21 cellular contexts compared by ENCODE assay signal in genomic region chrX:53795583-53795982, GRCh38.
DNase-seq lines count a peak whose midpoint lies in the region; FAIRE-seq and TF ChIP-seq lines count a peak whose summit lies in the region.
"Had no signal": no experiment of that assay in that cellular context is flagged by ENCODE, and none has a peak within 500 bp of the region (broad histone marks: within the 10 kb centered on the region; RNA-seq: fewer than 3 reads in every experiment).

No MANE protein-coding gene starts in this region.

- no peak for TF ChIP-seq POLR2A in NB4 (IDR thresholded peaks at IDR 0.05; ENCODE audit: extremely low read depth, insufficient read length)
- TF ChIP-seq POLR2A in H1 (IDR thresholded peaks at IDR 0.05; ENCODE audit: control extremely low read depth in 1 of 2, low read depth in 2 of 2, low read length in 2 of 2): no peak

- no peaks in the 10 kb centered on the region for H3K9me2 ChIP-seq in GM23248 (ENCODE audit: insufficient read depth)

- peak; percentile 10 for DNase-seq in GM23248
- peak; percentile 2 for DNase-seq in NB4 (ENCODE audit: low read depth)
- DNase-seq in H1 (ENCODE audit: low read depth in 1 of 2, low spot score in 2 of 2): no peak
- DNase-seq in inferior parietal cortex (ENCODE audit: extremely low spot score): peak; percentile 1
- no peak for DNase-seq in NCI-H187 (lab: John Stamatoyannopoulos, UW)
- DNase-seq in epidermal melanocyte (ENCODE audit: insufficient read length, low spot score): no peak
- no peak for DNase-seq in NCI-H510A (lab: John Stamatoyannopoulos, UW)
- DNase-seq in stimulated activated CD4-positive, alpha-beta T cell treated with anti-CD3 and anti-CD28 coated beads, Interleukin-4, amount 100 ng/mL, for 4 hours: no peak
- DNase-seq: activated CD4-positive, alpha-beta T cell treated with anti-CD3 and anti-CD28 coated beads, Interleukin-2, amount 50 U/mL, for 4 hours; activated naive CD4-positive, alpha-beta T cell treated with Interleukin-2 at 50 U/mL for 16 hours; activated T-cell treated with anti-CD3 and anti-CD28 coated beads for 4 hours; cortex of kidney; left cardiac atrium; MM.1S; mucosa of descending colon; NCI-H2029 treated with DMSO at 0.1 percent for 48 hours; NCI-H69; Peyer's patch; stimulated activated CD4-positive, alpha-beta T cell treated with anti-CD3 and anti-CD28 coated beads, Interleukin-4, amount 100 ng/mL, for 1 hour had no signal

- FAIRE-seq in H1 (lab: Jason Lieb, UNC): peak; percentile 74
- FAIRE-seq: endothelial cell of umbilical vein had no signal

- TF ChIP-seq CTCF in NB4 (IDR thresholded peaks at IDR 0.05; ENCODE audit: low read depth, low read length): no peak
- TF ChIP-seq CTCF in H1 (IDR thresholded peaks at IDR 0.05; ENCODE audit: control extremely low read depth in 1 of 3, insufficient read depth in 1 of 3, low read depth in 1 of 3, low read length in 3 of 3): no peak

- no peak overlapping the region for H2BK120ac ChIP-seq in H1 (replicated peaks; ENCODE audit: low read depth, low read length)

- no peak overlapping the region for H3K4ac ChIP-seq in H1 (replicated peaks; ENCODE audit: insufficient read length, low read depth, low read length)

- POLR2A ChIA-PET in H1 (lab: Charles Lee; ENCODE audit: partially characterized antibody): interaction anchor here (1.2 kb wide), 1 partner anchor 108 kb away, joined by 3 read pairs; the partner anchor contains the start of gene HUWE1

- H3K23ac ChIP-seq in H1 (ENCODE audit: insufficient read length): no peak overlapping the region

- H3K56ac ChIP-seq in H1 (replicated peaks; ENCODE audit: insufficient read length, low read depth, low read length): no peak overlapping the region

- H2AK5ac ChIP-seq in H1 (ENCODE audit: low read depth, low read length): no peak overlapping the region

- no peak overlapping the region for H4K91ac ChIP-seq in H1 (replicated peaks; ENCODE audit: insufficient read length, low read length)

- no peaks in the 10 kb centered on the region for H3K36me3 ChIP-seq in GM23248 (ENCODE audit: low read depth)
- H3K36me3 ChIP-seq in H1 (ENCODE audit: control insufficient read depth in 2 of 4, insufficient read depth in 4 of 4, low read length in 3 of 4): no peaks in the 10 kb centered on the region
- H3K36me3 ChIP-seq: Peyer's patch, suprapubic skin had no signal

- no peak overlapping the region for H2BK12ac ChIP-seq in H1 (ENCODE audit: low read depth, low read length)

- no peaks in the 10 kb centered on the region for H4K20me1 ChIP-seq in GM23248 (ENCODE audit: insufficient read depth)
- H4K20me1 ChIP-seq in H1 (replicated peaks in 1 of 2; ENCODE audit: control insufficient read depth in 1 of 2, insufficient read depth in 2 of 2, low read length in 2 of 2): no peaks in the 10 kb centered on the region

- H4K8ac ChIP-seq in H1 (ENCODE audit: extremely low read depth, insufficient read depth, low read length): no peak overlapping the region

- H2BK5ac ChIP-seq in H1 (ENCODE audit: low read depth, low read length): no peak overlapping the region

- no peaks in the 10 kb centered on the region for H3K79me1 ChIP-seq in H1 (ENCODE audit: low read depth, low read length)

- H2BK20ac ChIP-seq in H1 (ENCODE audit: low read length): no peak overlapping the region

- H2AFZ ChIP-seq in GM23248 (no peak overlapping the region), H1 (ENCODE audit: low read length) (no peak overlapping the region)

- H3K23me2 ChIP-seq in H1 (ENCODE audit: low read depth, low read length): no peaks in the 10 kb centered on the region

- no peak overlapping the region for H3K4me2 ChIP-seq in GM23248 (ENCODE audit: unreplicated experiment)
- no peak overlapping the region; a peak in 1 of 4 replicates for H3K4me2 ChIP-seq in H1 (ENCODE audit: insufficient read depth in 1 of 2, low read depth in 2 of 2, low read length in 2 of 2)

- no peak overlapping the region for H3K4me3 ChIP-seq in GM23248
- no peak overlapping the region for H3K4me3 ChIP-seq in NB4 (ENCODE audit: low read depth, low read length)
- H3K4me3 ChIP-seq in H1 (ENCODE audit: extremely low read depth in 1 of 4, insufficient read depth in 2 of 4, low read depth in 3 of 4, low read length in 4 of 4): no peak overlapping the region
- H3K4me3 ChIP-seq: mucosa of descending colon, Peyer's patch, suprapubic skin had no signal

- H3F3A ChIP-seq in GM23248 (ENCODE audit: insufficient read depth): no peaks in the 10 kb centered on the region

- in situ Hi-C loops in GM23248 (cut with MboI): no loop called here

- H3K18ac ChIP-seq in H1 (ENCODE audit: extremely low read depth, low read length): no peak overlapping the region

- no peaks in the 10 kb centered on the region for H3K27me3 ChIP-seq in GM23248 (replicated peaks; ENCODE audit: insufficient read depth)
- H3K27me3 ChIP-seq in H1 (replicated peaks in 1 of 4; ENCODE audit: control insufficient read depth in 3 of 4, extremely low read depth in 1 of 4, insufficient read depth in 3 of 4, low read length in 3 of 4): no peaks in the 10 kb centered on the region
- H3K27me3 ChIP-seq: Peyer's patch, suprapubic skin had no signal

- no peak for TF ChIP-seq RAD21 in H1 (IDR thresholded peaks at IDR 0.05 in 1 of 2, conservative IDR thresholded peaks at IDR 0.05 in 1 of 2; ENCODE audit: low read depth in 2 of 2, low read length in 2 of 2)

- H3K27ac ChIP-seq in GM23248: no peak overlapping the region
- no peak overlapping the region for H3K27ac ChIP-seq in H1 (ENCODE audit: low read depth, low read length)
- H3K27ac ChIP-seq: Peyer's patch, suprapubic skin had no signal

- H4K5ac ChIP-seq in H1 (ENCODE audit: insufficient read length, low read depth, low read length): no peak overlapping the region

- CTCF ChIA-PET in H1 (lab: Charles Lee; ENCODE audit: partially characterized antibody): no interaction called here

- H3K9ac ChIP-seq in GM23248: no peak overlapping the region
- H3K9ac ChIP-seq in H1 (replicated peaks in 1 of 4; ENCODE audit: extremely low read depth in 1 of 4, low read depth in 3 of 4, low read length in 3 of 4): no peak overlapping the region

- WGBS in GM23248 (ENCODE audit: low coverage in 1 of 2, low lambda C conversion rate in 2 of 2, missing lambda C conversion rate in 2 of 2), 2 experiments: 0 to 6% methylated on average over 2 of the region's 2 CpGs
- WGBS in H1 (ENCODE audit: extremely low coverage in 1 of 2, insufficient coverage in 1 of 2, insufficient read length in 1 of 2, insufficient replicate concordance in 2 of 2, low coverage in 1 of 2, low lambda C conversion rate in 2 of 2, missing lambda C conversion rate in 1 of 2), 2 experiments: 0% methylated on average over 1 of the region's 2 CpGs; no CpG with 5 or more reads in 1 of the 2 experiments

- no peak overlapping the region for H2BK15ac ChIP-seq in H1 (ENCODE audit: low read length)

- H3K14ac ChIP-seq in H1 (ENCODE audit: insufficient read length): no peak overlapping the region

- H3K79me2 ChIP-seq in GM23248 (ENCODE audit: insufficient read depth) (no peaks in the 10 kb centered on the region), H1 (ENCODE audit: control insufficient read depth in 1 of 2, insufficient read depth in 2 of 2, low read length in 2 of 2) (no peaks in the 10 kb centered on the region)

- no peak for TF ChIP-seq EP300 in H1 (IDR thresholded peaks at IDR 0.05; ENCODE audit: borderline replicate concordance in 1 of 2, low read depth in 2 of 2, low read length in 2 of 2)

- no peaks in the 10 kb centered on the region for H3K4me1 ChIP-seq in GM23248 (ENCODE audit: insufficient read depth)
- H3K4me1 ChIP-seq in H1 (replicated peaks in 1 of 4; ENCODE audit: control insufficient read depth in 3 of 4, insufficient read depth in 4 of 4, low read length in 3 of 4): no peaks in the 10 kb centered on the region; a peak in 1 of 7 replicates
- H3K4me1 ChIP-seq: Peyer's patch, suprapubic skin had no signal

- H3K9me3 ChIP-seq in GM23248 (ENCODE audit: low read depth) (no peaks in the 10 kb centered on the region), H1 (ENCODE audit: insufficient read depth in 2 of 2, low read depth in 1 of 2, low read length in 1 of 2) (no peaks in the 10 kb centered on the region)
- H3K9me3 ChIP-seq: mucosa of descending colon, Peyer's patch, suprapubic skin had no signal

TF ChIP-seq in H1, 55 proteins besides CTCF, POLR2A, EP300 and RAD21:
- TF ChIP-seq TAF7 (optimal IDR thresholded peaks at IDR 0.05; ENCODE audit: borderline replicate concordance, low read depth, low read length) (no peak), CREB1 (IDR thresholded peaks at IDR 0.05) (no peak), CBX8 (IDR thresholded peaks at IDR 0.05; ENCODE audit: borderline replicate concordance, low read depth, low read length) (no peak), SIN3A (conservative IDR thresholded peaks at IDR 0.05 in 1 of 2, IDR thresholded peaks at IDR 0.05 in 1 of 2; ENCODE audit: low read depth in 1 of 2, low read length in 2 of 2) (no peak), HDAC6 (IDR thresholded peaks at IDR 0.05; ENCODE audit: low read depth, low read length) (no peak), KDM4A (IDR thresholded peaks at IDR 0.05; ENCODE audit: low read depth, low read length, severe bottlenecking) (no peak), POU5F1 (IDR thresholded peaks at IDR 0.05; ENCODE audit: low read depth, low read length) (no peak), SP1 (IDR thresholded peaks at IDR 0.05; ENCODE audit: low read depth, low read length) (no peak), RXRA (IDR thresholded peaks at IDR 0.05; ENCODE audit: insufficient read depth, low read depth, low read length) (no peak)

Comparison
In these comparisons a context has a peak if more than half of its experiments do, and no peak if none do; other contexts are left out.
1. DNase-seq: peak in GM23248 (single experiment), NB4 (single experiment) and inferior parietal cortex (single experiment); none in H1 (0 of 2), NCI-H187 (0 of 2), epidermal melanocyte (single experiment), NCI-H510A (single experiment) and stimulated activated CD4-positive, alpha-beta T cell treated with anti-CD3 and anti-CD28 coated beads, Interleukin-4, amount 100 ng/mL, for 4 hours (0 of 2).